ENCODE assay signal across 21 cellular contexts in genomic region chr15:48718646-48719045, GRCh38.
DNase-seq lines count a peak whose midpoint lies in the region; ATAC-seq and TF ChIP-seq lines count a peak whose summit lies in the region.
"Had no signal": no experiment of that assay in that cellular context is flagged by ENCODE, and none has a peak within 500 bp of the region (broad histone marks: within the 10 kb centered on the region; RNA-seq: fewer than 3 reads in every experiment).

No MANE protein-coding gene starts in this region.

- H3K27me3 ChIP-seq in right lobe of liver: no peaks in the 10 kb centered on the region
- H3K27me3 ChIP-seq: SJSA1, suprapubic skin, vagina had no signal

- TF ChIP-seq POLR2A in erythroblast (IDR thresholded peaks at IDR 0.05; ENCODE audit: low read length) (no peak), right lobe of liver (IDR thresholded peaks at IDR 0.05) (no peak)

- ATAC-seq in right lobe of liver: no peak
- ATAC-seq in HG03439 (IDR thresholded peaks at IDR 0.05; ENCODE audit: unreplicated experiment): no peak
- no peak for ATAC-seq in GM18858 (IDR thresholded peaks at IDR 0.05; ENCODE audit: unreplicated experiment)
- ATAC-seq: PC-3 had no signal

- intact Hi-C loops in right lobe of liver (cut with DNase I): no loop called here

- TF ChIP-seq CTCF in right lobe of liver (IDR thresholded peaks at IDR 0.05): no peak

- no peak overlapping the region for H3K4me3 ChIP-seq in right lobe of liver
- H3K4me3 ChIP-seq: SJSA1, suprapubic skin, vagina had no signal

- DNase-seq in AG20443 (ENCODE audit: low spot score) (peak; percentile 56), OCI-M1 (lab: John Stamatoyannopoulos, UW) (peak; percentile 39), erythroblast (lab: John Stamatoyannopoulos, UW) (peak; percentile 58 to 73), hepatic stellate cell (ENCODE audit: low spot score) (peak; percentile 8), right lobe of liver (no peak)
- DNase-seq in effector CD8-positive, alpha-beta T cell (lab: John Stamatoyannopoulos, UW): no peak
- DNase-seq: CD4-positive, alpha-beta T cell; cortex of kidney; DMS79; glutamatergic neuron; NCI-H1417; NCI-H774; PC-3; retina; stimulated activated CD4-positive, alpha-beta T cell treated with anti-CD3 and anti-CD28 coated beads, Interleukin-15, amount 100 ng/mL, for 24 hours; T-helper 2 cell had no signal

- H3K27ac ChIP-seq in right lobe of liver: no peak overlapping the region
- H3K27ac ChIP-seq: SJSA1, suprapubic skin, vagina had no signal

- H3K4me1 ChIP-seq in right lobe of liver: no peaks in the 10 kb centered on the region
- H3K4me1 ChIP-seq: vagina had no signal

- no peaks in the 10 kb centered on the region for H3K36me3 ChIP-seq in right lobe of liver
- H3K36me3 ChIP-seq: SJSA1, suprapubic skin, vagina had no signal

- H3K9me3 ChIP-seq in right lobe of liver: no peaks in the 10 kb centered on the region
- H3K9me3 ChIP-seq: suprapubic skin had no signal

- 78% methylated on average over 2 of the region's 2 CpGs for WGBS in right lobe of liver (ENCODE audit: insufficient coverage, low coverage, low lambda C conversion rate, missing lambda C conversion rate)

Comparison
In these comparisons a context has a peak if more than half of its experiments do, and no peak if none do; other contexts are left out.
1. DNase-seq: peak in AG20443 (single experiment), OCI-M1 (single experiment), erythroblast (2 of 2) and hepatic stellate cell (single experiment); none in right lobe of liver (0 of 3) and effector CD8-positive, alpha-beta T cell (single experiment).